8 cellular contexts compared by ENCODE assay signal in the genomic region with DNA sequence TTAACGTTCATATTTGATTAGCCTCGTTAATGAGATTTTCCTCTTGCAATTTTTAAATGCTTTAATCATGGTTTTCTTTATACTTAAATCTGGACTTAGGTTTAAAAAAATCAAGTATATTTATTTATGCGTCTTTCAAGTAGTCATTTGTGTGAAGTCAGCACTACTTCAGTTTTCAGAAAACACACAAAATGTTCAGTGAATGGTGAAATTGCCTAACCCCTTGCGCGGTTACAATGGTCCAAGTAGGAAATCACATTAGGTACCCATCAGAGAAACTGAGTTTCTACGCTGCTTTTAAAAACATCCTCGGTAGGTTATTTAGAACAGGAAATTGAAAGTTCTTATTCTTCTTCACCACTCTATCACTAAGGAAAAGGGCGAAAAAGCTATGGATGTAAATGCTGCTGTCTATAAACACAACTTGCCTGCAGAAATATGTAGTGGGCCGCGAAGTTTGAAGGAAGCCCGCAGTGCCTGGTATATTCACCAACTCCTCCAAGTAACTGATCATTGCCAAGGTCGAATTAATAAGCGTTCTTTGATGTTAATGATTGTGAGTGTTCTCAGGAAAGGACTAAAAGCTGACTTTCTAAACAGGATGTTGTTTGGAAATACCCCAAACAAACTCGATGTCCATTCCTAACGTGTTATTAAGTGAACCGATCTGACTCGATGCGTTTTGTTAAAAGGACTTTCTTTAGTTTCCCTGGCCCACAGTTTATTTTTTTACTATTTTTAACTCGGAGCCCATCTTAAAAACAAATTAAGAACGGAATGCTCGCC. TPM values are rescaled to one million over a fixed set of nuclear protein-coding genes. Genes with fewer than 3 reads are reported as not detected.
DNase-seq lines count a peak whose midpoint lies in the region; ATAC-seq and TF ChIP-seq lines count a peak whose summit lies in the region.

No MANE protein-coding gene starts in this region.

- H3K9ac ChIP-seq in HUES6 (ENCODE audit: low read length): peak overlapping the region; percentile 97
- peak overlapping the region; percentile 88 for H3K9ac ChIP-seq in smooth muscle cell (ENCODE audit: low read depth)

- H3K36me3 Mint-ChIP-seq in CD14-positive monocyte: peaks cover 2 to 15% of the 10 kb centered on the region in 2 donors
- peaks cover 23% of the 10 kb centered on the region for H3K36me3 Mint-ChIP-seq in activated T-helper 2 cell treated with anti-CD3 and anti-CD28 coated beads, Interferon-gamma antibody, Interleukin-2, Interleukin-4, amounts not matched to agents 10 μg/mL and 5 μg/mL and 100 μg/mL, durations not matched to agents 14 hours and 24 hours and 36 hours (ENCODE audit: low read depth)

- H3K27ac Mint-ChIP-seq in CD14-positive monocyte: peak overlapping the region; percentile 76 to 89 (median 85)
- H3K27ac Mint-ChIP-seq in activated T-helper 2 cell treated with anti-CD3 and anti-CD28 coated beads, Interferon-gamma antibody, Interleukin-2, Interleukin-4, amounts not matched to agents 10 μg/mL and 5 μg/mL and 100 μg/mL, durations not matched to agents 14 hours and 24 hours and 36 hours: peak overlapping the region; percentile 48

- H3K27ac ChIP-seq in HUES6 (ENCODE audit: low read depth, low read length) (peak overlapping the region; percentile 84; the same call in 1 of the 2 replicates), smooth muscle cell (ENCODE audit: low read depth) (peak overlapping the region; percentile 91)

- no peak for DNase-seq in CD14-positive monocyte (ENCODE audit: low spot score)
- DNase-seq in activated T-helper 2 cell treated with anti-CD3 and anti-CD28 coated beads, Interferon-gamma antibody, Interleukin-2, Interleukin-4, amounts not matched to agents 10 μg/mL and 5 μg/mL and 100 μg/mL, durations not matched to agents 14 hours and 24 hours and 36 hours (ENCODE audit: low spot score): no peak
- DNase-seq in smooth muscle cell (lab: John Stamatoyannopoulos, UW; ENCODE audit: unreplicated experiment): no peak
- DNase-seq in NCI-H524 treated with DMSO at 0.1 percent for 48 hours (lab: John Stamatoyannopoulos, UW): no peak

- H3K4me1 ChIP-seq in HUES6 (ENCODE audit: control insufficient read depth, insufficient read depth, low read length): peaks cover 37% of the 10 kb centered on the region
- H3K4me1 ChIP-seq in smooth muscle cell (ENCODE audit: low read depth): peaks cover 30% of the 10 kb centered on the region

- H3K4me3 ChIP-seq in HUES6 (ENCODE audit: low read depth, low read length) (peak overlapping the region; percentile 99), iPS-11a (ENCODE audit: low read depth, low read length) (peak overlapping the region; percentile 69), smooth muscle cell (peak overlapping the region; percentile 76)

- H3K4me2 ChIP-seq in smooth muscle cell: peak overlapping the region; percentile 93

- H3K4me3 Mint-ChIP-seq in CD14-positive monocyte: peak overlapping the region; percentile 85 to 94
- peak overlapping the region; percentile 77 for H3K4me3 Mint-ChIP-seq in activated T-helper 2 cell treated with anti-CD3 and anti-CD28 coated beads, Interferon-gamma antibody, Interleukin-2, Interleukin-4, amounts not matched to agents 10 μg/mL and 5 μg/mL and 100 μg/mL, durations not matched to agents 14 hours and 24 hours and 36 hours (ENCODE audit: low read depth)

- peaks cover 42% of the 10 kb centered on the region for H3K4me1 Mint-ChIP-seq in CD14-positive monocyte
- H3K4me1 Mint-ChIP-seq in activated T-helper 2 cell treated with anti-CD3 and anti-CD28 coated beads, Interferon-gamma antibody, Interleukin-2, Interleukin-4, amounts not matched to agents 10 μg/mL and 5 μg/mL and 100 μg/mL, durations not matched to agents 14 hours and 24 hours and 36 hours (ENCODE audit: low read depth): peaks cover 50% of the 10 kb centered on the region

- no peaks in the 10 kb centered on the region for H3K9me3 ChIP-seq in HUES6 (ENCODE audit: control insufficient read depth, insufficient read depth, low read depth, low read length)
- no peaks in the 10 kb centered on the region for H3K9me3 ChIP-seq in smooth muscle cell (replicated peaks; ENCODE audit: low read depth)

- H3K27me3 Mint-ChIP-seq in CD14-positive monocyte (ENCODE audit: low read depth in 3 of 3): peaks cover 0 to 2% (median 2%) of the 10 kb centered on the region in 3 donors
- no peaks in the 10 kb centered on the region for H3K27me3 Mint-ChIP-seq in activated T-helper 2 cell treated with anti-CD3 and anti-CD28 coated beads, Interferon-gamma antibody, Interleukin-2, Interleukin-4, amounts not matched to agents 10 μg/mL and 5 μg/mL and 100 μg/mL, durations not matched to agents 14 hours and 24 hours and 36 hours (ENCODE audit: low read depth)

- peaks cover 9% of the 10 kb centered on the region for H3F3A ChIP-seq in smooth muscle cell (ENCODE audit: low read depth)

- H4K20me1 ChIP-seq in smooth muscle cell (ENCODE audit: low read depth): peaks cover 52% of the 10 kb centered on the region

- no peaks in the 10 kb centered on the region for H3K27me3 ChIP-seq in HUES6 (ENCODE audit: control insufficient read depth, insufficient read depth, low read length)
- H3K27me3 ChIP-seq in smooth muscle cell (ENCODE audit: low read depth): no peaks in the 10 kb centered on the region

- no peak for TF ChIP-seq CTCF in CD14-positive monocyte (IDR thresholded peaks at IDR 0.05)
- no peak for TF ChIP-seq CTCF in smooth muscle cell (IDR thresholded peaks at IDR 0.05; ENCODE audit: borderline replicate concordance, insufficient read depth, poor library complexity, severe bottlenecking)

- peak overlapping the region; percentile 91 for H2AFZ ChIP-seq in smooth muscle cell (ENCODE audit: low read depth)

- no peak for ATAC-seq in GM21447 (IDR thresholded peaks at IDR 0.05; ENCODE audit: unreplicated experiment)
- no peak for ATAC-seq in GM21423 (IDR thresholded peaks at IDR 0.05; ENCODE audit: unreplicated experiment)

- no peaks in the 10 kb centered on the region for H3K36me3 ChIP-seq in HUES6 (ENCODE audit: control insufficient read depth, insufficient read depth, low read length)
- H3K36me3 ChIP-seq in smooth muscle cell (ENCODE audit: low read depth): no peaks in the 10 kb centered on the region

- H3K79me2 ChIP-seq in smooth muscle cell (ENCODE audit: low read depth): peaks cover 55% of the 10 kb centered on the region

- H3K9me3 Mint-ChIP-seq in CD14-positive monocyte: no peaks in the 10 kb centered on the region
- no peaks in the 10 kb centered on the region for H3K9me3 Mint-ChIP-seq in activated T-helper 2 cell treated with anti-CD3 and anti-CD28 coated beads, Interferon-gamma antibody, Interleukin-2, Interleukin-4, amounts not matched to agents 10 μg/mL and 5 μg/mL and 100 μg/mL, durations not matched to agents 14 hours and 24 hours and 36 hours

- 14% methylated on average over 21 of the region's 21 CpGs for WGBS in smooth muscle cell (ENCODE audit: low lambda C conversion rate)

- intact Hi-C loops in CD14-positive monocyte (cut with micrococcal nuclease): no loop called here
- intact Hi-C loops in activated T-helper 2 cell treated with anti-CD3 and anti-CD28 coated beads, Interferon-gamma antibody, Interleukin-2, Interleukin-4, amounts not matched to agents 10 μg/mL and 5 μg/mL and 100 μg/mL, durations not matched to agents 14 hours and 24 hours and 36 hours (cut with micrococcal nuclease): loop anchor here (2.0 to 5.0 kb wide), 3 partner anchors 54 to 1058 kb away; a partner anchor contains a TSS

RNA-seq across cellular contexts. Expression of a gene that starts 1.0 kb away (rescaled TPM):
- 10 to 100 TPM; 64.7 to 82.1 TPM for polyA plus RNA-seq in CD14-positive monocyte
- 38.2 and 40.9 TPM in 2 replicates for total RNA-seq in activated T-helper 2 cell treated with anti-CD3 and anti-CD28 coated beads, Interferon-gamma antibody, Interleukin-2, Interleukin-4, amounts not matched to agents 10 μg/mL and 5 μg/mL and 100 μg/mL, durations not matched to agents 14 hours and 24 hours and 36 hours
- 93.3 and 107 TPM in 2 replicates for total RNA-seq in smooth muscle cell
- polyA plus RNA-seq in smooth muscle cell: 75.2 and 96.0 TPM in 2 replicates
